8 cellular contexts compared by ENCODE assay signal in genomic region chr3:56754753-56755365, GRCh38. TPM values are rescaled to one million over a fixed set of nuclear protein-coding genes. Genes with fewer than 3 reads are reported as not detected.
A peak's percentile ranks its signal among the peaks of the same experiment; 100 is the strongest.
DNase-seq lines count a peak whose midpoint lies in the region; ATAC-seq, FAIRE-seq and TF ChIP-seq lines count a peak whose summit lies in the region.

No MANE protein-coding gene starts in this region.

- H3K27me3 Mint-ChIP-seq in neural crest cell (ENCODE audit: low read depth) = no peaks in the 10 kb centered on the region

- peaks cover 2% of the 10 kb centered on the region for H3K79me2 ChIP-seq in GM12878 (ENCODE audit: control insufficient read depth, insufficient read depth, low read length)

- H3K4me3 ChIP-seq in GM12878 = peak overlapping the region; percentile 72; the same call in 1 of the 2 replicates

- POLR2A ChIA-PET in GM10248 (lab: Yijun Ruan, JAX) (interaction anchor here (0.9 kb wide), 1 partner anchor 46 kb away, joined by 3 read pairs; no protein-coding TSS in a partner anchor), GM12878 (lab: Charles Lee) (interaction anchor here (0.6 to 6.7 kb wide), 13 partner anchors 9 to 60 kb away, joined by 3 to 86 read pairs (median 8); partner anchors contain the start of gene ARHGEF3)

- TF ChIP-seq CTCF in GM10248 (IDR thresholded peaks at IDR 0.05; ENCODE audit: control extremely low read depth, extremely low read depth, low read depth, missing control alignments) = no peak
- TF ChIP-seq CTCF in GM12878 (IDR thresholded peaks at IDR 0.05 in 2 of 3, conservative IDR thresholded peaks at IDR 0.05 in 1 of 3; ENCODE audit: control insufficient read depth in 2 of 3, extremely low read depth in 1 of 3, insufficient read depth in 1 of 3, low read depth in 3 of 3, low read length in 3 of 3) = no peak
- no peak for TF ChIP-seq CTCF in neural crest cell (conservative IDR thresholded peaks at IDR 0.05)

- H3K4me2 ChIP-seq in GM12878 (ENCODE audit: control insufficient read depth, insufficient read depth) = peak overlapping the region; percentile 99

- no peak overlapping the region for H3K4me3 Mint-ChIP-seq in neural crest cell

- no TSS peak for BruUV-seq in GM12878 (replicated peaks; lab: Mats Ljungman, UMichigan)

- DNase-seq in GM10248 (ENCODE audit: extremely low spot score) (peak; percentile 43), MV-4-11 (lab: John Stamatoyannopoulos, UW) (peak; percentile 63), GM12878 (ENCODE audit: low read depth, low spot score) (peak; percentile 34), neural crest cell (ENCODE audit: low read depth, low spot score) (no peak), NCI-H2196 (lab: John Stamatoyannopoulos, UW; ENCODE audit: unreplicated experiment) (no peak), SHP77 treated with DMSO at 0.1 percent for 48 hours (lab: John Stamatoyannopoulos, UW) (no peak)

- 19% methylated on average over 21 of the region's 21 CpGs for WGBS in GM12878 (ENCODE audit: insufficient coverage, insufficient replicate concordance, low lambda C conversion rate, missing lambda C conversion rate)

- H3K27me3 ChIP-seq in GM12878 (replicated peaks in 1 of 2; ENCODE audit: control insufficient read depth in 2 of 2, insufficient read depth in 2 of 2, low read length in 1 of 2) = no peaks in the 10 kb centered on the region

- TF ChIP-seq POLR2A in GM12878 (IDR thresholded peaks at IDR 0.05; ENCODE audit: low read depth, low read length) = no peak

- SMC1A ChIA-PET in GM12878 (lab: Charles Lee; ENCODE audit: uncharacterized antibody, unreplicated experiment) = interaction anchor here (0.6 to 18.1 kb wide), 17 partner anchors 10 to 311 kb away, joined by 3 to 383 read pairs (median 11); partner anchors contain the start of gene ARHGEF3

- peak overlapping the region; percentile 70 for H3K27ac ChIP-seq in GM12878 (ENCODE audit: control insufficient read depth, insufficient read depth)

- peaks cover 3% of the 10 kb centered on the region for H3K9me3 ChIP-seq in GM12878 (replicated peaks; ENCODE audit: control insufficient read depth, insufficient read depth, low read length)

- peaks cover 55% of the 10 kb centered on the region for H3K4me1 ChIP-seq in GM12878 (ENCODE audit: control insufficient read depth, insufficient read depth, low read length)

- peak overlapping the region; percentile 53 for H2AFZ ChIP-seq in GM12878 (ENCODE audit: control insufficient read depth, low read depth, low read length)

- RAD21 ChIA-PET in GM12878 (lab: Charles Lee; ENCODE audit: unreplicated experiment) = interaction anchor here (0.7 to 12.2 kb wide), 17 partner anchors 9 to 163 kb away, joined by 3 to 307 read pairs (median 7); partner anchors contain the start of gene ARHGEF3

- ATAC-seq in GM12878 (peak; percentile 28), SK-N-SH treated with all-trans-retinoic acid at 6 μM for 48 hours (no peak), HG02938 (IDR thresholded peaks at IDR 0.05; ENCODE audit: unreplicated experiment) (no peak)

- no peaks in the 10 kb centered on the region for H4K20me1 ChIP-seq in GM12878 (ENCODE audit: control insufficient read depth, insufficient read depth)

- peaks cover 20% of the 10 kb centered on the region for H3K4me1 Mint-ChIP-seq in neural crest cell

- intact Hi-C loops in GM12878 (cut with micrococcal nuclease; ENCODE audit: unreplicated experiment) = loop anchor here (2.0 to 5.0 kb wide), 2 partner anchors 46 to 162 kb away; partner anchors contain the start of gene ARHGEF3

- peak in 1 of 2 experiments; percentile 30; a peak in 1 of 4 replicates for TF ChIP-seq EP300 in GM12878 (IDR thresholded peaks at IDR 0.05; ENCODE audit: borderline replicate concordance in 1 of 2, control insufficient read depth in 1 of 2, low read depth in 2 of 2, low read length in 2 of 2)

- FAIRE-seq in GM12878 (lab: Jason Lieb, UNC) = peak; percentile 23

- peaks cover 6 to 15% of the 10 kb centered on the region in 2 experiments; a peak in 3 of 4 replicates for H3K36me3 ChIP-seq in GM12878 (ENCODE audit: control insufficient read depth in 2 of 2, insufficient read depth in 2 of 2, low read length in 1 of 2)

- in situ Hi-C loops in GM12878 (cut with MboI) = no loop called here

- peaks cover 8% of the 10 kb centered on the region for H3K9me3 Mint-ChIP-seq in neural crest cell

- peaks cover 13% of the 10 kb centered on the region for H3K36me3 Mint-ChIP-seq in neural crest cell (ENCODE audit: low read depth)

- CTCF ChIA-PET in GM10248 (lab: Yijun Ruan, JAX) (interaction anchor here (1.0 to 8.5 kb wide), 6 partner anchors 10 to 54 kb away, joined by 3 to 73 read pairs (median 6); partner anchors contain the start of gene ARHGEF3), GM12878 (lab: Yijun Ruan, JAX) (interaction anchor here (0.6 to 12.5 kb wide), 10 partner anchors 11 to 234 kb away, joined by 3 to 244 read pairs (median 26); partner anchors contain the start of gene ARHGEF3)

- peak overlapping the region; percentile 61 for H3K9ac ChIP-seq in GM12878 (ENCODE audit: control insufficient read depth, insufficient read depth, low read length)

- H3K27ac Mint-ChIP-seq in neural crest cell (ENCODE audit: unreplicated experiment) = peak overlapping the region; percentile 73

- no peak for TF ChIP-seq RAD21 in GM12878 (IDR thresholded peaks at IDR 0.05; ENCODE audit: insufficient read depth, low read depth, low read length)

TF ChIP-seq in GM12878, 131 proteins besides CTCF, POLR2A, EP300 and RAD21 (continues in another document):
- TF ChIP-seq RELA (IDR thresholded peaks at IDR 0.05; ENCODE audit: borderline replicate concordance, partially characterized antibody) = no peak
- 0 out of 2 replicates have a peak, but pooled peaks have one; percentile 32 for TF ChIP-seq MEF2A (IDR thresholded peaks at IDR 0.05; ENCODE audit: insufficient read depth, low read depth, low read length)
- no peak for TF ChIP-seq MTA2 (IDR thresholded peaks at IDR 0.05; ENCODE audit: low read depth)
- TF ChIP-seq, protein P1, sequence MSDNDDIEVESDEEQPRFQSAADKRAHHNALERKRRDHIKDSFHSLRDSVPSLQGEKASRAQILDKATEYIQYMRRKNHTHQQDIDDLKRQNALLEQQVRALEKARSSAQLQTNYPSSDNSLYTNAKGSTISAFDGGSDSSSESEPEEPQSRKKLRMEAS (IDR thresholded peaks at IDR 0.05; ENCODE audit: low read depth, low read length) = no peak
- TF ChIP-seq NFIC (IDR thresholded peaks at IDR 0.05; ENCODE audit: low read depth, low read length) = peak; percentile 66
- TF ChIP-seq DPF2 (IDR thresholded peaks at IDR 0.05) = peak; percentile 56; the same call in 1 of the 2 replicates
- TF ChIP-seq CHD2 (IDR thresholded peaks at IDR 0.05; ENCODE audit: borderline replicate concordance, low read depth, low read length) = no peak
- TF ChIP-seq PML (IDR thresholded peaks at IDR 0.05; ENCODE audit: low read length) = no peak
- TF ChIP-seq SP1 (IDR thresholded peaks at IDR 0.05; ENCODE audit: low read depth, low read length) = no peak
- TF ChIP-seq EED (IDR thresholded peaks at IDR 0.05; ENCODE audit: low read depth) = peak; percentile 79
- TF ChIP-seq BRCA1 (IDR thresholded peaks at IDR 0.05; ENCODE audit: low read depth, low read length) = no peak
- TF ChIP-seq HDGF (IDR thresholded peaks at IDR 0.05) = peak; percentile 84; the same call in 1 of the 2 replicates

TF ChIP-seq in SK-N-SH treated with all-trans-retinoic acid at 6 μM for 48 hours, 23 proteins besides CTCF, POLR2A, EP300 and RAD21 (continues in another document):
- no peak for TF ChIP-seq TCF4 (CRISPR knock-in tag; IDR thresholded peaks at IDR 0.05; ENCODE audit: borderline replicate concordance)
- TF ChIP-seq BACH2 (CRISPR knock-in tag; IDR thresholded peaks at IDR 0.05; ENCODE audit: borderline replicate concordance) = no peak
- no peak for TF ChIP-seq PATZ1 (CRISPR knock-in tag; IDR thresholded peaks at IDR 0.05; ENCODE audit: borderline replicate concordance)
- no peak for TF ChIP-seq PPARA (CRISPR knock-in tag; IDR thresholded peaks at IDR 0.05; ENCODE audit: borderline replicate concordance)
- no peak for TF ChIP-seq SNAI2 (CRISPR knock-in tag; IDR thresholded peaks at IDR 0.05)
- no peak for TF ChIP-seq ARNTL (CRISPR knock-in tag; IDR thresholded peaks at IDR 0.05; ENCODE audit: borderline replicate concordance, low read depth)
- TF ChIP-seq ZFP3 (CRISPR knock-in tag; IDR thresholded peaks at IDR 0.05) = no peak

RNA-seq across cellular contexts. Expression of gene ARHGEF3, which starts 46.9 kb away (rescaled TPM):
- total RNA-seq in GM12878 (2013; cell fraction: nucleolus; rRNA removed) = 48.9 and 50.4 TPM in 2 replicates
- total RNA-seq in GM12878 (2014; rRNA removed) (39.9 and 42.2 TPM in 2 replicates), GM12878 (2014; rRNA removed; fragmentation: Illumina TruSeq; extraction: Trizol) (59.3 and 61.0 TPM in 2 replicates), GM12878 (2021) (69.5 and 70.6 TPM in 2 replicates), neural crest cell (4.2 and 4.3 TPM in 2 replicates)
- 6.4 TPM for polyA plus RNA-seq in GM12878 (2011; ENCODE audit: low read depth)
- polyA plus RNA-seq in GM12878 (2011; rRNA removed) (49.8 and 53.2 TPM in 2 replicates), GM12878 (2014; fragmentation: Illumina TruSeq; extraction: Trizol) (78.7 and 82.6 TPM in 2 replicates), GM12878 (2014; fragmentation: Nextera tagmentation; extraction: Ambion mirVana) (10 to 100 TPM; 21.8 to 31.1 TPM), GM12878 (2014; rRNA removed) (45.2 and 45.4 TPM in 2 replicates), GM12878 (2016; fragmentation: Nextera tagmentation; extraction: Ambion mirVana) (10 to 100 TPM; 68.9 to 74.5 TPM)
- 51.8 and 54.6 TPM in 2 replicates for polyA plus RNA-seq in GM12878 (2011; cell fraction: cytosol; rRNA removed)
- 34.9 and 46.0 TPM in 2 replicates for polyA plus RNA-seq in GM12878 (2011; cell fraction: nucleus; rRNA removed)
- polyA plus RNA-seq in GM12878 (2012) = 7.9 and 9.1 TPM in 2 replicates
- 70.3 and 91.3 TPM in 2 replicates for polyA minus RNA-seq in GM12878 (2011; rRNA and poly(A)+ RNA removed)
- polyA minus RNA-seq in GM12878 (2011; cell fraction: cytosol; rRNA and poly(A)+ RNA removed) = 25.4 and 31.2 TPM in 2 replicates
- polyA minus RNA-seq in GM12878 (2011; cell fraction: nucleus; rRNA and poly(A)+ RNA removed) = 20.1 and 37.3 TPM in 2 replicates

Comparison
In these comparisons a context has a peak if more than half of its experiments do, and no peak if none do; other contexts are left out.
1. DNase-seq: peak in GM10248 (single experiment), MV-4-11 (single experiment) and GM12878 (single experiment); none in neural crest cell (single experiment), NCI-H2196 (single experiment) and SHP77 treated with DMSO at 0.1 percent for 48 hours (single experiment).